ENCODE assay signal across 19 cellular contexts in the genomic region with DNA sequence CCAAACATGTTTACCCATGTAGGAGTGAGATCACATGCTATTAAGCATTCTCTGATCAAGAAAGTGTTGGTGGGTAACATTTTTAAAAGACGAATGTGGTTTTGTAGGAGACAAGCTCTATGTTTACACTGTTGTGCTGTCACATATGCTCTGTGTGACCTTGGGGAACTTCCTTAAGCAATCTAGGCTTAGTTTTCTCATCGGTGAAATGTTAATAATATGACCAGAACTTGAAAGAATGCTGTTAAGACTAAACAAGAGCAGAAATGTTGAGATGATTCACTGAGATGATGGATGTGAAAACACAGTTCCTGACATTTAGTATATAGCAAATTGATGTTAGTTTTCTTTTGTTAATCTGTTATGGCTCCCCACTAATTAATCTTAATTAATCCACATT.
DNase-seq lines count a peak whose midpoint lies in the region; ATAC-seq, FAIRE-seq and TF ChIP-seq lines count a peak whose summit lies in the region.
"Had no signal": no experiment of that assay in that cellular context is flagged by ENCODE, and none has a peak within 500 bp of the region (broad histone marks: within the 10 kb centered on the region; RNA-seq: fewer than 3 reads in every experiment).

No MANE protein-coding gene starts in this region.

- DNase-seq in ELR (ENCODE audit: low read depth): peak; percentile 73
- DNase-seq in M059J (ENCODE audit: low read depth): peak; percentile 0
- DNase-seq in epithelial cell of esophagus (ENCODE audit: low read depth): peak; percentile 23
- peak; percentile 0 for DNase-seq in small intestine
- DNase-seq in cardiac septum (ENCODE audit: low spot score): no peak
- DNase-seq in DMS53 (lab: John Stamatoyannopoulos, UW): no peak
- DNase-seq: CD8-positive, alpha-beta memory T cell; COR-L47; DMS 273 treated with DMSO at 0.1 percent for 48 hours; DND-41; EL; GM23248; HCEC 1CT; KG1 had no signal

- H3K4me1 ChIP-seq in small intestine (ENCODE audit: control insufficient read depth in 2 of 2, insufficient read depth in 1 of 2, low read depth in 1 of 2, low read length in 1 of 2): no peaks in the 10 kb centered on the region

- no peak for ATAC-seq in HG03460 (IDR thresholded peaks at IDR 0.05; ENCODE audit: unreplicated experiment)

- no peaks in the 10 kb centered on the region for H3K9me3 ChIP-seq in small intestine (ENCODE audit: control insufficient read depth, low read depth)

- no peak overlapping the region for H3K27ac ChIP-seq in small intestine (ENCODE audit: low read depth in 1 of 2, low read length in 1 of 2)
- H3K27ac ChIP-seq: BLaER1 treated with 17β-estradiol and CSF1 and Interleukin-3, amounts not matched to agents 10 nM and 100 nM; GM23248 had no signal

- no peaks in the 10 kb centered on the region for H3K36me3 ChIP-seq in small intestine (ENCODE audit: control insufficient read depth in 2 of 2, insufficient read depth in 2 of 2, low read length in 2 of 2)
- H3K36me3 ChIP-seq: BLaER1 treated with 17β-estradiol and CSF1 and Interleukin-3, amounts not matched to agents 10 nM and 100 nM had no signal

- 26 to 55% (median 44%) methylated on average over 2 of the region's 2 CpGs for whole genome bisulfite sequencing in small intestine, 3 donors

- H3K4me3 ChIP-seq in epithelial cell of esophagus (ENCODE audit: low read length): no peak overlapping the region
- no peak overlapping the region for H3K4me3 ChIP-seq in small intestine (ENCODE audit: low read depth in 1 of 2, low read length in 2 of 2)
- H3K4me3 ChIP-seq: BLaER1 treated with 17β-estradiol and CSF1 and Interleukin-3, amounts not matched to agents 10 nM and 100 nM; GM23248 had no signal

- TF ChIP-seq CTCF in epithelial cell of esophagus (IDR thresholded peaks at IDR 0.05; ENCODE audit: insufficient read depth, low read depth, low read length, missing control alignments): no peak

- no peaks in the 10 kb centered on the region for H3K27me3 ChIP-seq in small intestine (ENCODE audit: control insufficient read depth in 2 of 2, insufficient read depth in 2 of 2, low read length in 2 of 2)
- H3K27me3 ChIP-seq: BLaER1 treated with 17β-estradiol and CSF1 and Interleukin-3, amounts not matched to agents 10 nM and 100 nM had no signal

- intact Hi-C loops in cardiac septum (cut with DNase I): no loop called here

- no peak for FAIRE-seq in small intestine (lab: Jason Lieb, UNC)
- FAIRE-seq: G401.6, GM12891, GM18507 had no signal

Comparison
In these comparisons a context has a peak if more than half of its experiments do, and no peak if none do; other contexts are left out.
1. DNase-seq: peak in ELR (single experiment), M059J (single experiment), epithelial cell of esophagus (single experiment) and small intestine (single experiment); none in cardiac septum (single experiment) and DMS53 (single experiment).